In genomic region chr7:82105463-82105862, GRCh38 we compare ENCODE assay signal across 12 cellular contexts.
DNase-seq lines count a peak whose midpoint lies in the region; ATAC-seq and TF ChIP-seq lines count a peak whose summit lies in the region.
"Had no signal": no experiment of that assay in that cellular context is flagged by ENCODE, and none has a peak within 500 bp of the region (broad histone marks: within the 10 kb centered on the region; RNA-seq: fewer than 3 reads in every experiment).

No MANE protein-coding gene starts in this region.

- peaks cover under 1 to 2% of the 10 kb centered on the region in 2 donors for H3K9me3 Mint-ChIP-seq in activated T-cell treated with anti-CD3 and anti-CD28 coated beads, Interleukin-2, amount 50 U/mL, for 72 hours
- H3K9me3 Mint-ChIP-seq: dendritic cell treated with granulocyte-macrophage colony-stimulating factor and Interleukin-4, amounts not matched to agents 40 ng/mL and 50 ng/mL, for 4 days had no signal

- H3K36me3 Mint-ChIP-seq in activated T-cell treated with anti-CD3 and anti-CD28 coated beads, Interleukin-2, amount 50 U/mL, for 72 hours (ENCODE audit: insufficient read depth in 2 of 2), result no peaks in the 10 kb centered on the region

- H3K27me3 ChIP-seq in AG04450 (ENCODE audit: control insufficient read depth, insufficient read depth, low read length) (no peaks in the 10 kb centered on the region), RWPE2 (ENCODE audit: insufficient read depth, poor library complexity, severe bottlenecking) (no peaks in the 10 kb centered on the region)

- H3K9me3 ChIP-seq in AG04450 (ENCODE audit: control insufficient read depth, insufficient read depth, low read length), result no peaks in the 10 kb centered on the region
- no peaks in the 10 kb centered on the region for H3K9me3 ChIP-seq in RWPE2 (ENCODE audit: severe bottlenecking)

- no peaks in the 10 kb centered on the region for H3K4me1 ChIP-seq in RWPE2 (ENCODE audit: insufficient read depth, poor library complexity, severe bottlenecking)

- no peak overlapping the region for H3K27ac Mint-ChIP-seq in activated T-cell treated with anti-CD3 and anti-CD28 coated beads, Interleukin-2, amount 50 U/mL, for 72 hours
- H3K27ac Mint-ChIP-seq: CD4-positive, alpha-beta T cell; dendritic cell treated with granulocyte-macrophage colony-stimulating factor and Interleukin-4, amounts not matched to agents 40 ng/mL and 50 ng/mL, for 4 days had no signal

- ATAC-seq in HG03039 (IDR thresholded peaks at IDR 0.05; ENCODE audit: unreplicated experiment), result peak; percentile 49
- ATAC-seq in RWPE2 (ENCODE audit: low read depth), result peak; percentile 56; the same call in 2 of the 3 replicates
- no peak for ATAC-seq in activated T-cell treated with anti-CD3 and anti-CD28 coated beads, Interleukin-2, amount 50 U/mL, for 72 hours (replicated peaks in 1 of 2)
- ATAC-seq: left colon had no signal

- H3K4me3 ChIP-seq in AG04450 (ENCODE audit: low read depth, low read length) (no peak overlapping the region), RWPE2 (ENCODE audit: severe bottlenecking) (no peak overlapping the region), fibroblast of the aortic adventitia (ENCODE audit: low read depth, low read length) (no peak overlapping the region)

- no peaks in the 10 kb centered on the region for H3K27me3 Mint-ChIP-seq in activated T-cell treated with anti-CD3 and anti-CD28 coated beads, Interleukin-2, amount 50 U/mL, for 72 hours (ENCODE audit: low read depth)
- H3K27me3 Mint-ChIP-seq: CD4-positive, alpha-beta T cell; dendritic cell treated with granulocyte-macrophage colony-stimulating factor and Interleukin-4, amounts not matched to agents 40 ng/mL and 50 ng/mL, for 4 days had no signal

- TF ChIP-seq CTCF in AG04450 (IDR thresholded peaks at IDR 0.05; ENCODE audit: low read depth, low read length), result no peak
- TF ChIP-seq CTCF in RWPE2 (IDR thresholded peaks at IDR 0.05; ENCODE audit: poor library complexity, severe bottlenecking), result no peak
- TF ChIP-seq CTCF in fibroblast of the aortic adventitia (IDR thresholded peaks at IDR 0.05; ENCODE audit: insufficient read depth, low read length), result no peak

- H3K27ac ChIP-seq in AG04450 (ENCODE audit: low read depth, low read length) (no peak overlapping the region), RWPE2 (ENCODE audit: poor library complexity, severe bottlenecking) (no peak overlapping the region)

- H3K36me3 ChIP-seq in RWPE2 (ENCODE audit: low read depth), result no peaks in the 10 kb centered on the region

- POLR2A ChIA-PET in AG04450 (lab: Yijun Ruan, JAX), result no interaction called here

- CTCF ChIA-PET in AG04450 (lab: Charles Lee), result interaction anchor here (0.6 kb wide), 1 partner anchor 624 kb away, joined by 3 read pairs; no protein-coding TSS in a partner anchor

- DNase-seq in AG04450 (ENCODE audit: low read depth, low spot score) (peak; percentile 16), RWPE2 (ENCODE audit: low spot score) (no peak), fibroblast of the aortic adventitia (ENCODE audit: low read depth) (peak; percentile 53), Ammon's horn (ENCODE audit: low spot score) (no peak), T-helper 2 cell (no peak)
- DNase-seq in stimulated activated CD4-positive, alpha-beta T cell treated with anti-CD3 and anti-CD28 coated beads, Interleukin-1b, Interleukin-23, amount 100 ng/mL, for 48 hours, result no peak
- no peak for DNase-seq in activated T-cell treated with anti-CD3 and anti-CD28 coated beads, Interleukin-2, amount 50 U/mL, for 72 hours
- DNase-seq: CD4-positive, alpha-beta T cell; left colon; T1000 had no signal

- no peak overlapping the region for H3K4me3 Mint-ChIP-seq in activated T-cell treated with anti-CD3 and anti-CD28 coated beads, Interleukin-2, amount 50 U/mL, for 72 hours
- H3K4me3 Mint-ChIP-seq: CD4-positive, alpha-beta T cell; dendritic cell treated with granulocyte-macrophage colony-stimulating factor and Interleukin-4, amounts not matched to agents 40 ng/mL and 50 ng/mL, for 4 days had no signal

- no peaks in the 10 kb centered on the region for H3K4me1 Mint-ChIP-seq in activated T-cell treated with anti-CD3 and anti-CD28 coated beads, Interleukin-2, amount 50 U/mL, for 72 hours (ENCODE audit: low read depth)

Comparison
In these comparisons a context has a peak if more than half of its experiments do, and no peak if none do; other contexts are left out.
1. DNase-seq: peak in AG04450 (single experiment) and fibroblast of the aortic adventitia (single experiment); none in RWPE2 (single experiment), Ammon's horn (single experiment), T-helper 2 cell (0 of 5), stimulated activated CD4-positive, alpha-beta T cell treated with anti-CD3 and anti-CD28 coated beads, Interleukin-1b, Interleukin-23, amount 100 ng/mL, for 48 hours (single experiment) and activated T-cell treated with anti-CD3 and anti-CD28 coated beads, Interleukin-2, amount 50 U/mL, for 72 hours (0 of 2).
2. ATAC-seq: peak in HG03039 (single experiment) and RWPE2 (single experiment); none in activated T-cell treated with anti-CD3 and anti-CD28 coated beads, Interleukin-2, amount 50 U/mL, for 72 hours (0 of 2).